In genomic region chr10:46992794-46993552, GRCh38 we compare ENCODE assay signal across 8 cellular contexts.
DNase-seq lines count a peak whose midpoint lies in the region; ATAC-seq and TF ChIP-seq lines count a peak whose summit lies in the region.

No MANE protein-coding gene starts in this region.

- WGBS in body of pancreas, 2 donors: 59 to 69% methylated on average over 6 to 7 of the region's 7 CpGs

- no peaks in the 10 kb centered on the region for H3K9me3 ChIP-seq in body of pancreas

- DNase-seq in GM04504 (ENCODE audit: low read depth) (peak; percentile 12), NCI-H2081 treated with DMSO at 0.1 percent for 48 hours (lab: John Stamatoyannopoulos, UW) (peak; percentile 28), body of pancreas (peak in 3 of 4 donors; percentile 14 to 25 (median 24)), left colon (peak; percentile 28 to 29), cortex of kidney (lab: John Stamatoyannopoulos, UW) (no peak), cerebellum (ENCODE audit: low spot score) (no peak), activated T-cell treated with anti-CD3 and anti-CD28 coated beads for 4 hours (no peak)

- H3K27ac ChIP-seq in body of pancreas: no peak overlapping the region

- H3K4me3 ChIP-seq in body of pancreas: no peak overlapping the region

- no peaks in the 10 kb centered on the region for H3K4me1 ChIP-seq in body of pancreas

- peak in 2 of 7 experiments; percentile 20 to 28 for TF ChIP-seq CTCF in body of pancreas (IDR thresholded peaks at IDR 0.05)

- no peak for TF ChIP-seq POLR2A in body of pancreas (IDR thresholded peaks at IDR 0.05)

- H3K36me3 ChIP-seq in body of pancreas (replicated peaks in 1 of 2; ENCODE audit: insufficient read depth in 1 of 2, low read depth in 2 of 2): no peaks in the 10 kb centered on the region

- ATAC-seq in body of pancreas (peak; percentile 50), left colon (peak; percentile 88), HG03565 (IDR thresholded peaks at IDR 0.05; ENCODE audit: unreplicated experiment) (no peak)

- no peaks in the 10 kb centered on the region for H3K27me3 ChIP-seq in body of pancreas

- intact Hi-C loops in body of pancreas (cut with DNase I): no loop called here
- intact Hi-C loops in left colon (cut with DNase I, micrococcal nuclease): no loop called here

Comparison
In these comparisons a context has a peak if more than half of its experiments do, and no peak if none do; other contexts are left out.
1. DNase-seq: peak in GM04504 (single experiment), NCI-H2081 treated with DMSO at 0.1 percent for 48 hours (single experiment), body of pancreas (3 of 4) and left colon (2 of 2); none in cortex of kidney (single experiment), cerebellum (single experiment) and activated T-cell treated with anti-CD3 and anti-CD28 coated beads for 4 hours (single experiment).